ENCODE assay signal across 13 cellular contexts in the genomic region with DNA sequence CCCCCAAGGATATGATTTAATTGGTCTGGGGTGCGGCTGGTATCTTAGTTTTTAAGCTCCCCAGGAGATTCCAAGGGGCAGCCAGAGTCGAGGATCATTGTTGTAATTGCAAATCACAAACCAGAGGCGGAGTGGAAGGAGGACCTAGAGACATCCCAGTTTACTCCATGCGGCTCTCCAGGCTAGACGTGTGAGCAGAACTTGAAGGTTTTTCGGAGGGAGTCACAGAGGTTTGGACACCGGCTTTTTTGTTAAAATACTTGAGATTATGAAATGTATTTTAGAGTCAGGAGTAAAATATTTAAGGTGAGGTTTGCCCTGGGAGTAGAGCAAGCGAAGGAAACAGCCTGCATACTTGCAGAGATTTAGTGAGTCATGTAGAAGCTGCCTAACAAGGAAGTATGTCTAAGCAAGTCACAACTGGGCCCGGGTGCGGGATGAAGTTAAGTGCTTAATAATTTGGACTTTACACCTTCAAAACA. TPM values are rescaled to one million over a fixed set of nuclear protein-coding genes. Genes with fewer than 3 reads are reported as not detected.
A peak's percentile ranks its signal among the peaks of the same experiment; 100 is the strongest.
DNase-seq lines count a peak whose midpoint lies in the region; ATAC-seq and TF ChIP-seq lines count a peak whose summit lies in the region.
"Had no signal": no experiment of that assay in that cellular context is flagged by ENCODE, and none has a peak within 500 bp of the region (broad histone marks: within the 10 kb centered on the region; RNA-seq: fewer than 3 reads in every experiment).

No MANE protein-coding gene starts in this region.

- no peak for TF ChIP-seq CTCF in nephron progenitor cell (IDR thresholded peaks at IDR 0.05)
- TF ChIP-seq CTCF in GM20000 (IDR thresholded peaks at IDR 0.05; ENCODE audit: extremely low read depth, missing control alignments) = no peak

- peaks cover 33% of the 10 kb centered on the region for H3K4me1 Mint-ChIP-seq in nephron progenitor cell

- peaks cover 3% of the 10 kb centered on the region for H3K27me3 Mint-ChIP-seq in nephron progenitor cell (ENCODE audit: low read depth, poor library complexity)
- H3K27me3 Mint-ChIP-seq: CD4-positive, alpha-beta T cell; naive thymus-derived CD4-positive, alpha-beta T cell had no signal

- H3K36me3 Mint-ChIP-seq in nephron progenitor cell (ENCODE audit: low read depth) = peaks cover 73% of the 10 kb centered on the region
- H3K36me3 Mint-ChIP-seq: naive thymus-derived CD4-positive, alpha-beta T cell had no signal

- H3K4me3 Mint-ChIP-seq in nephron progenitor cell = no peak overlapping the region
- H3K4me3 Mint-ChIP-seq: CD4-positive, alpha-beta T cell; naive thymus-derived CD4-positive, alpha-beta T cell had no signal

- in situ Hi-C loops in Caki2 (cut with HindIII; ENCODE audit: low pct_unique_long_range_greater_than_20kb, low sequenced_read_pairs) = no loop called here

- no peak for ATAC-seq in HG03135 (IDR thresholded peaks at IDR 0.05; ENCODE audit: unreplicated experiment)
- no peak for ATAC-seq in HG03025 (IDR thresholded peaks at IDR 0.05; ENCODE audit: low FRiP score, unreplicated experiment)
- ATAC-seq: naive thymus-derived CD4-positive, alpha-beta T cell had no signal

- peak overlapping the region; percentile 40 for H3K27ac Mint-ChIP-seq in nephron progenitor cell
- H3K27ac Mint-ChIP-seq: CD4-positive, alpha-beta T cell had no signal

- DNase-seq in Caki2 (ENCODE audit: low read depth) (peak; percentile 50), NCI-H524 (lab: John Stamatoyannopoulos, UW) (peak; percentile 42 to 76), dedifferentiated amniotic fluid mesenchymal stem cell (ENCODE audit: extremely low spot score) (peak; percentile 49), nephron progenitor cell (no peak), NCI-H345 (lab: John Stamatoyannopoulos, UW) (no peak), GM20000 (ENCODE audit: low spot score) (no peak)
- DNase-seq: activated CD4-positive, alpha-beta T cell treated with anti-CD3 and anti-CD28 coated beads for 48 hours; activated gamma-delta T cell treated with Interleukin-2 at 50 U/mL for 16 hours; CD4-positive, alpha-beta T cell; naive thymus-derived CD4-positive, alpha-beta T cell; NCI-H2171 had no signal

- H3K9me3 Mint-ChIP-seq in nephron progenitor cell = no peaks in the 10 kb centered on the region
- H3K9me3 Mint-ChIP-seq: CD4-positive, alpha-beta T cell had no signal

RNA-seq across cellular contexts. Expression of gene TGOLN2, which starts 39.5 kb away (rescaled TPM):
- total RNA-seq in Caki2 (2014; rRNA removed; shearing (Covaris generic); ENCODE audit: low replicate concordance) = 38.2 and 41.5 TPM in 2 replicates

Comparison
In these comparisons a context has a peak if more than half of its experiments do, and no peak if none do; other contexts are left out.
1. DNase-seq: peak in Caki2 (single experiment), NCI-H524 (2 of 2) and dedifferentiated amniotic fluid mesenchymal stem cell (single experiment); none in nephron progenitor cell (single experiment), NCI-H345 (single experiment) and GM20000 (single experiment).